In the genomic region with DNA sequence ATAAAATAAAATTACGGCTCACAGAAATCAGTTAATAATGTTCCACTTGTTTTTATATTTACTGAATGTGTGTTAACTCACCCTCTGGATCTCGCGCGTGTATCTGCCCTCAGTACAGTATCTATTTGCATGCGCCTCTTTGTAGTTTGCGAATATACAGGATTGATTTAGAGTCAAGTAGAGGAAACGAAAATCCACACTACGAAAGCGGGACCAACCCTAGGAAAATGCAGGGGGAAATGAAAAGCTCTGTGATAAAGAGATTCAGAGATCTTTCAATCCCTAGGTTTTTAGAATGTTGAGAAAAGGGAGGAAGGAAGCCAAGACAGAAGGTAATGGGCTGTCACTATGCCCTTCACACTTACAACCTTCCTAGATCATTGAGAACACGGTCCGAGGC, we compare ENCODE assay signal across 1 cellular context.
TF ChIP-seq lines count a peak whose summit lies in the region.

No MANE protein-coding gene starts in this region.

TF ChIP-seq in H1, 55 proteins besides CTCF, POLR2A, EP300 and RAD21 (continued from another document):
- TF ChIP-seq, protein P1, sequence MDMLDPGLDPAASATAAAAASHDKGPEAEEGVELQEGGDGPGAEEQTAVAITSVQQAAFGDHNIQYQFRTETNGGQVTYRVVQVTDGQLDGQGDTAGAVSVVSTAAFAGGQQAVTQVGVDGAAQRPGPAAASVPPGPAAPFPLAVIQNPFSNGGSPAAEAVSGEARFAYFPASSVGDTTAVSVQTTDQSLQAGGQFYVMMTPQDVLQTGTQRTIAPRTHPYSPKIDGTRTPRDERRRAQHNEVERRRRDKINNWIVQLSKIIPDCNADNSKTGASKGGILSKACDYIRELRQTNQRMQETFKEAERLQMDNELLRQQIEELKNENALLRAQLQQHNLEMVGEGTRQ (IDR thresholded peaks at IDR 0.05; ENCODE audit: low read length) = no peak
- no peak for TF ChIP-seq BACH1 (IDR thresholded peaks at IDR 0.05; ENCODE audit: low read length)
- TF ChIP-seq POLR2AphosphoS5 (IDR thresholded peaks at IDR 0.05; ENCODE audit: low read depth, low read length) = no peak
- TF ChIP-seq SIX5 (IDR thresholded peaks at IDR 0.05; ENCODE audit: low read depth, low read length) = no peak
- TF ChIP-seq, protein P2, sequence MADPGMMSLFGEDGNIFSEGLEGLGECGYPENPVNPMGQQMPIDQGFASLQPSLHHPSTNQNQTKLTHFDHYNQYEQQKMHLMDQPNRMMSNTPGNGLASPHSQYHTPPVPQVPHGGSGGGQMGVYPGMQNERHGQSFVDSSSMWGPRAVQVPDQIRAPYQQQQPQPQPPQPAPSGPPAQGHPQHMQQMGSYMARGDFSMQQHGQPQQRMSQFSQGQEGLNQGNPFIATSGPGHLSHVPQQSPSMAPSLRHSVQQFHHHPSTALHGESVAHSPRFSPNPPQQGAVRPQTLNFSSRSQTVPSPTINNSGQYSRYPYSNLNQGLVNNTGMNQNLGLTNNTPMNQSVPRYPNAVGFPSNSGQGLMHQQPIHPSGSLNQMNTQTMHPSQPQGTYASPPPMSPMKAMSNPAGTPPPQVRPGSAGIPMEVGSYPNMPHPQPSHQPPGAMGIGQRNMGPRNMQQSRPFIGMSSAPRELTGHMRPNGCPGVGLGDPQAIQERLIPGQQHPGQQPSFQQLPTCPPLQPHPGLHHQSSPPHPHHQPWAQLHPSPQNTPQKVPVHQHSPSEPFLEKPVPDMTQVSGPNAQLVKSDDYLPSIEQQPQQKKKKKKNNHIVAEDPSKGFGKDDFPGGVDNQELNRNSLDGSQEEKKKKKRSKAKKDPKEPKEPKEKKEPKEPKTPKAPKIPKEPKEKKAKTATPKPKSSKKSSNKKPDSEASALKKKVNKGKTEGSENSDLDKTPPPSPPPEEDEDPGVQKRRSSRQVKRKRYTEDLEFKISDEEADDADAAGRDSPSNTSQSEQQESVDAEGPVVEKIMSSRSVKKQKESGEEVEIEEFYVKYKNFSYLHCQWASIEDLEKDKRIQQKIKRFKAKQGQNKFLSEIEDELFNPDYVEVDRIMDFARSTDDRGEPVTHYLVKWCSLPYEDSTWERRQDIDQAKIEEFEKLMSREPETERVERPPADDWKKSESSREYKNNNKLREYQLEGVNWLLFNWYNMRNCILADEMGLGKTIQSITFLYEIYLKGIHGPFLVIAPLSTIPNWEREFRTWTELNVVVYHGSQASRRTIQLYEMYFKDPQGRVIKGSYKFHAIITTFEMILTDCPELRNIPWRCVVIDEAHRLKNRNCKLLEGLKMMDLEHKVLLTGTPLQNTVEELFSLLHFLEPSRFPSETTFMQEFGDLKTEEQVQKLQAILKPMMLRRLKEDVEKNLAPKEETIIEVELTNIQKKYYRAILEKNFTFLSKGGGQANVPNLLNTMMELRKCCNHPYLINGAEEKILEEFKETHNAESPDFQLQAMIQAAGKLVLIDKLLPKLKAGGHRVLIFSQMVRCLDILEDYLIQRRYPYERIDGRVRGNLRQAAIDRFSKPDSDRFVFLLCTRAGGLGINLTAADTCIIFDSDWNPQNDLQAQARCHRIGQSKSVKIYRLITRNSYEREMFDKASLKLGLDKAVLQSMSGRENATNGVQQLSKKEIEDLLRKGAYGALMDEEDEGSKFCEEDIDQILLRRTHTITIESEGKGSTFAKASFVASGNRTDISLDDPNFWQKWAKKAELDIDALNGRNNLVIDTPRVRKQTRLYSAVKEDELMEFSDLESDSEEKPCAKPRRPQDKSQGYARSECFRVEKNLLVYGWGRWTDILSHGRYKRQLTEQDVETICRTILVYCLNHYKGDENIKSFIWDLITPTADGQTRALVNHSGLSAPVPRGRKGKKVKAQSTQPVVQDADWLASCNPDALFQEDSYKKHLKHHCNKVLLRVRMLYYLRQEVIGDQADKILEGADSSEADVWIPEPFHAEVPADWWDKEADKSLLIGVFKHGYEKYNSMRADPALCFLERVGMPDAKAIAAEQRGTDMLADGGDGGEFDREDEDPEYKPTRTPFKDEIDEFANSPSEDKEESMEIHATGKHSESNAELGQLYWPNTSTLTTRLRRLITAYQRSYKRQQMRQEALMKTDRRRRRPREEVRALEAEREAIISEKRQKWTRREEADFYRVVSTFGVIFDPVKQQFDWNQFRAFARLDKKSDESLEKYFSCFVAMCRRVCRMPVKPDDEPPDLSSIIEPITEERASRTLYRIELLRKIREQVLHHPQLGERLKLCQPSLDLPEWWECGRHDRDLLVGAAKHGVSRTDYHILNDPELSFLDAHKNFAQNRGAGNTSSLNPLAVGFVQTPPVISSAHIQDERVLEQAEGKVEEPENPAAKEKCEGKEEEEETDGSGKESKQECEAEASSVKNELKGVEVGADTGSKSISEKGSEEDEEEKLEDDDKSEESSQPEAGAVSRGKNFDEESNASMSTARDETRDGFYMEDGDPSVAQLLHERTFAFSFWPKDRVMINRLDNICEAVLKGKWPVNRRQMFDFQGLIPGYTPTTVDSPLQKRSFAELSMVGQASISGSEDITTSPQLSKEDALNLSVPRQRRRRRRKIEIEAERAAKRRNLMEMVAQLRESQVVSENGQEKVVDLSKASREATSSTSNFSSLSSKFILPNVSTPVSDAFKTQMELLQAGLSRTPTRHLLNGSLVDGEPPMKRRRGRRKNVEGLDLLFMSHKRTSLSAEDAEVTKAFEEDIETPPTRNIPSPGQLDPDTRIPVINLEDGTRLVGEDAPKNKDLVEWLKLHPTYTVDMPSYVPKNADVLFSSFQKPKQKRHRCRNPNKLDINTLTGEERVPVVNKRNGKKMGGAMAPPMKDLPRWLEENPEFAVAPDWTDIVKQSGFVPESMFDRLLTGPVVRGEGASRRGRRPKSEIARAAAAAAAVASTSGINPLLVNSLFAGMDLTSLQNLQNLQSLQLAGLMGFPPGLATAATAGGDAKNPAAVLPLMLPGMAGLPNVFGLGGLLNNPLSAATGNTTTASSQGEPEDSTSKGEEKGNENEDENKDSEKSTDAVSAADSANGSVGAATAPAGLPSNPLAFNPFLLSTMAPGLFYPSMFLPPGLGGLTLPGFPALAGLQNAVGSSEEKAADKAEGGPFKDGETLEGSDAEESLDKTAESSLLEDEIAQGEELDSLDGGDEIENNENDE (IDR thresholded peaks at IDR 0.05; ENCODE audit: insufficient replicate concordance, low read length) = no peak
- no peak for TF ChIP-seq GABPA (IDR thresholded peaks at IDR 0.05; ENCODE audit: borderline replicate concordance, insufficient read depth, low read length)
- no peak for TF ChIP-seq HDAC2 (IDR thresholded peaks at IDR 0.05; ENCODE audit: borderline replicate concordance in 1 of 2, low read depth in 2 of 2, low read length in 2 of 2)
- no peak for TF ChIP-seq CBX8 (IDR thresholded peaks at IDR 0.05; ENCODE audit: borderline replicate concordance, low read depth, low read length)
- no peak for TF ChIP-seq NRF1 (IDR thresholded peaks at IDR 0.05; ENCODE audit: low read depth, low read length)
- no peak for TF ChIP-seq NANOG (IDR thresholded peaks at IDR 0.05; ENCODE audit: insufficient read depth, low read depth, low read length, poor library complexity, severe bottlenecking)
- TF ChIP-seq SUZ12 (IDR thresholded peaks at IDR 0.05; ENCODE audit: low read length) = no peak
- no peak for TF ChIP-seq EGR1 (IDR thresholded peaks at IDR 0.05; ENCODE audit: borderline replicate concordance, low read depth, low read length)
TF ChIP-seq in H1: peak in this region for 0.
